Comparison of ENCODE assay signal across 21 cellular contexts in genomic region chr2:129191530-129191929, GRCh38.
DNase-seq lines count a peak whose midpoint lies in the region; ATAC-seq and TF ChIP-seq lines count a peak whose summit lies in the region.
"Had no signal": no experiment of that assay in that cellular context is flagged by ENCODE, and none has a peak within 500 bp of the region (broad histone marks: within the 10 kb centered on the region; RNA-seq: fewer than 3 reads in every experiment).

No MANE protein-coding gene starts in this region.

- CTCF ChIA-PET in Calu3 (lab: Charles Lee) = no interaction called here
- CTCF ChIA-PET in CD4-positive, alpha-beta T cell (lab: Charles Lee) = no interaction called here

- H3K27me3 Mint-ChIP-seq in Calu3 (ENCODE audit: unreplicated experiment) = no peaks in the 10 kb centered on the region
- no peaks in the 10 kb centered on the region for H3K27me3 Mint-ChIP-seq in nephron (ENCODE audit: low read depth)
- H3K27me3 Mint-ChIP-seq in CD4-positive, alpha-beta T cell = peaks cover 6% of the 10 kb centered on the region

- POLR2A ChIA-PET in CD4-positive, alpha-beta T cell (lab: Charles Lee) = no interaction called here

- no TSS peak for BruUV-seq in Calu3 (replicated peaks; lab: Mats Ljungman, UMichigan)

- no peaks in the 10 kb centered on the region for H3K36me3 ChIP-seq in left lung
- H3K36me3 ChIP-seq: upper lobe of right lung had no signal

- no peaks in the 10 kb centered on the region for H3K4me1 ChIP-seq in left lung
- H3K4me1 ChIP-seq: upper lobe of right lung had no signal

- H3K4me3 Mint-ChIP-seq in Calu3 (ENCODE audit: low read depth, unreplicated experiment) (no peak overlapping the region), nephron (no peak overlapping the region)
- H3K4me3 Mint-ChIP-seq in CD4-positive, alpha-beta T cell = no peak overlapping the region
- H3K4me3 Mint-ChIP-seq: activated CD4-positive, alpha-beta T cell treated with anti-CD3 and anti-CD28 coated beads, Interleukin-2, amount 10 ng/mL, durations not matched to agents 7 days and 5 days; CD14-positive monocyte; naive thymus-derived CD8-positive, alpha-beta T cell; stimulated activated naive CD8-positive, alpha-beta T cell treated with anti-CD3 and anti-CD28 coated beads, Interleukin-15, Interleukin-2, amounts not matched to agents 100 ng/mL and 50 ng/mL, for 24 hours had no signal

- H3K9me3 Mint-ChIP-seq in Calu3 (ENCODE audit: low read depth, unreplicated experiment) (peaks cover 5% of the 10 kb centered on the region), nephron (no peaks in the 10 kb centered on the region)
- no peaks in the 10 kb centered on the region for H3K9me3 Mint-ChIP-seq in CD4-positive, alpha-beta T cell
- H3K9me3 Mint-ChIP-seq: activated CD4-positive, alpha-beta T cell treated with anti-CD3 and anti-CD28 coated beads, Interleukin-2, amount 10 ng/mL, durations not matched to agents 7 days and 5 days; naive thymus-derived CD8-positive, alpha-beta T cell; stimulated activated naive CD8-positive, alpha-beta T cell treated with anti-CD3 and anti-CD28 coated beads, Interleukin-15, Interleukin-2, amounts not matched to agents 100 ng/mL and 50 ng/mL, for 24 hours had no signal

- no peaks in the 10 kb centered on the region for H3K9me3 ChIP-seq in left lung
- no peaks in the 10 kb centered on the region for H3K9me3 ChIP-seq in CD4-positive, alpha-beta T cell (ENCODE audit: control insufficient read depth, low read length)
- H3K9me3 ChIP-seq: upper lobe of right lung had no signal

- H3K27ac ChIP-seq in left lung = no peak overlapping the region
- H3K27ac ChIP-seq in CD4-positive, alpha-beta T cell (ENCODE audit: low read depth, low read length) = no peak overlapping the region
- H3K27ac ChIP-seq: coronary artery, upper lobe of right lung had no signal

- intact Hi-C loops in Calu3 (cut with micrococcal nuclease; ENCODE audit: unreplicated experiment) = no loop called here
- intact Hi-C loops in left lung (cut with DNase I) = no loop called here
- intact Hi-C loops in CD4-positive, alpha-beta T cell (cut with DNase I, micrococcal nuclease) = no loop called here

- ATAC-seq in left lung = no peak
- no peak for ATAC-seq in CD4-positive, alpha-beta T cell (ENCODE audit: poor library complexity)
- ATAC-seq: naive thymus-derived CD8-positive, alpha-beta T cell; Panc1; SK-N-SH treated with all-trans-retinoic acid at 6 μM for 48 hours; upper lobe of right lung had no signal

- H3K27me3 ChIP-seq in left lung = no peaks in the 10 kb centered on the region
- no peaks in the 10 kb centered on the region for H3K27me3 ChIP-seq in CD4-positive, alpha-beta T cell (ENCODE audit: control insufficient read depth, insufficient read depth, low read length)

- no peaks in the 10 kb centered on the region for H3K36me3 Mint-ChIP-seq in Calu3 (ENCODE audit: insufficient read depth, unreplicated experiment)
- H3K36me3 Mint-ChIP-seq in nephron (ENCODE audit: low read depth) = no peaks in the 10 kb centered on the region
- H3K36me3 Mint-ChIP-seq in CD4-positive, alpha-beta T cell (ENCODE audit: low read depth) = no peaks in the 10 kb centered on the region
- H3K36me3 Mint-ChIP-seq: CD14-positive monocyte; naive thymus-derived CD8-positive, alpha-beta T cell had no signal

- H3K27ac Mint-ChIP-seq in Calu3 (ENCODE audit: unreplicated experiment) (no peak overlapping the region), nephron (peak overlapping the region in 2 of 3 experiments; percentile 30 to 44)
- H3K27ac Mint-ChIP-seq in CD4-positive, alpha-beta T cell = no peak overlapping the region
- H3K27ac Mint-ChIP-seq: activated CD4-positive, alpha-beta T cell treated with anti-CD3 and anti-CD28 coated beads, Interleukin-2, amount 10 ng/mL, durations not matched to agents 7 days and 5 days; stimulated activated naive CD8-positive, alpha-beta T cell treated with anti-CD3 and anti-CD28 coated beads, Interleukin-15, Interleukin-2, amounts not matched to agents 100 ng/mL and 50 ng/mL, for 24 hours had no signal

- H3K4me3 ChIP-seq in epithelial cell of esophagus (ENCODE audit: low read length) = no peak overlapping the region
- H3K4me3 ChIP-seq in left lung = no peak overlapping the region
- H3K4me3 ChIP-seq: coronary artery, K562, upper lobe of right lung had no signal

- H3K4me1 Mint-ChIP-seq in Calu3 (ENCODE audit: low read depth, unreplicated experiment) (peaks cover 57% of the 10 kb centered on the region), nephron (peaks cover 22% of the 10 kb centered on the region)
- H3K4me1 Mint-ChIP-seq in CD4-positive, alpha-beta T cell (ENCODE audit: low read depth) = no peaks in the 10 kb centered on the region
- H3K4me1 Mint-ChIP-seq: activated CD4-positive, alpha-beta T cell treated with anti-CD3 and anti-CD28 coated beads, Interleukin-2, amount 10 ng/mL, durations not matched to agents 7 days and 5 days; CD14-positive monocyte; naive thymus-derived CD8-positive, alpha-beta T cell had no signal

- DNase-seq in Calu3 = peak; percentile 48
- peak; percentile 26 for DNase-seq in NCI-H226
- DNase-seq in epithelial cell of esophagus (ENCODE audit: low read depth) = peak; percentile 49
- no peak for DNase-seq in T-helper 1 cell
- DNase-seq in left lung = no peak
- DNase-seq in OCI-M2 (lab: John Stamatoyannopoulos, UW; ENCODE audit: unreplicated experiment) = no peak
- DNase-seq in CD4-positive, alpha-beta T cell = no peak
- DNase-seq: activated CD4-positive, alpha-beta T cell treated with anti-CD3 and anti-CD28 coated beads, Interleukin-2, amount 10 ng/mL, durations not matched to agents 7 days and 5 days; anterior cingulate cortex; foreskin melanocyte; naive thymus-derived CD8-positive, alpha-beta T cell; NCI-H1048; NCI-H69; upper lobe of right lung had no signal

- TF ChIP-seq CTCF in Calu3 (IDR thresholded peaks at IDR 0.05; ENCODE audit: unreplicated experiment) = no peak
- TF ChIP-seq CTCF in epithelial cell of esophagus (IDR thresholded peaks at IDR 0.05; ENCODE audit: insufficient read depth, low read depth, low read length, missing control alignments) = no peak
- no peak for TF ChIP-seq CTCF in nephron (IDR thresholded peaks at IDR 0.05; ENCODE audit: unreplicated experiment in 3 of 3)
- no peak for TF ChIP-seq CTCF in left lung (IDR thresholded peaks at IDR 0.05)
- TF ChIP-seq CTCF in CD4-positive, alpha-beta T cell (IDR thresholded peaks at IDR 0.05) = no peak

Comparison
In these comparisons a context has a peak if more than half of its experiments do, and no peak if none do; other contexts are left out.
1. DNase-seq: peak in Calu3 (single experiment), NCI-H226 (single experiment) and epithelial cell of esophagus (single experiment); none in T-helper 1 cell (0 of 5), left lung (0 of 2), OCI-M2 (single experiment) and CD4-positive, alpha-beta T cell (0 of 10).
2. H3K27ac Mint-ChIP-seq: peak in nephron (2 of 3); none in Calu3 (single experiment) and CD4-positive, alpha-beta T cell (single experiment).